In the genomic region with DNA sequence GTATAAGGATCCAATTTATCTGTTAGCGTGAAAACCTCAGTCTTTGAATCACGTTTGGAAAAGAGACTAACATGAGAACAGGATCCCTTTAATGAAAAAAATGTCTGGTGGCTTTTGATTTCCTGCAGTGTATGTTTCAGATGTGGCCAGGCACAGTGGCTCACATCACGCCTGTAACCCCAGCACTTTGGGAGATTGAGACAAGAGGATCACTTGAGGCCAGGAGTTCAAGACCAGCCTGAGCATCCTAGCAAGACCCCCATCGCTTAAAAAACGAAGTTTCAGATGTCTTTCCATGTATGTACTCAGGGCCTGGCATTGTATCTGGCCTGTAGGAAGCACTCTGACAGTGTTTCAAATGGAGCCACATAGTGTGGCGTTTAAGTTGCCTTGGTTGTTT, we compare ENCODE assay signal across 11 cellular contexts.
DNase-seq lines count a peak whose midpoint lies in the region; ATAC-seq and TF ChIP-seq lines count a peak whose summit lies in the region.
"Had no signal": no experiment of that assay in that cellular context is flagged by ENCODE, and none has a peak within 500 bp of the region (broad histone marks: within the 10 kb centered on the region; RNA-seq: fewer than 3 reads in every experiment).

No MANE protein-coding gene starts in this region.

- H3K4me3 ChIP-seq in skeletal muscle tissue (ENCODE audit: low read length in 3 of 3) = no peak overlapping the region

- H3K27me3 Mint-ChIP-seq in brain = no peaks in the 10 kb centered on the region

- H3K27ac Mint-ChIP-seq in brain = peak overlapping the region in 3 of 5 experiments; percentile 9 to 84 (median 78)

- peaks cover 0 to 7% (median 0%) of the 10 kb centered on the region in 3 donors for H3K36me3 ChIP-seq in skeletal muscle tissue (ENCODE audit: control insufficient read depth in 3 of 3, insufficient read depth in 3 of 3, low read length in 3 of 3)

- H3K27ac ChIP-seq in skeletal muscle tissue (ENCODE audit: low read depth, low read length) = peak overlapping the region; percentile 93
- H3K27ac ChIP-seq: epithelial cell of prostate had no signal

- DNase-seq in Ammon's horn (ENCODE audit: low spot score) (no peak), NCI-H1105 (lab: John Stamatoyannopoulos, UW) (no peak), hippocampal formation (lab: John Stamatoyannopoulos, UW) (no peak), NCI-H2227 (lab: John Stamatoyannopoulos, UW; ENCODE audit: unreplicated experiment) (no peak)
- DNase-seq: NCI-H748 treated with DMSO at 0.1 percent for 48 hours had no signal

- no peaks in the 10 kb centered on the region for H3K27me3 ChIP-seq in skeletal muscle tissue (ENCODE audit: control insufficient read depth in 3 of 3, insufficient read depth in 3 of 3, low read length in 3 of 3)

- peaks cover 31% of the 10 kb centered on the region for H3K4me1 Mint-ChIP-seq in brain

- H3K9me3 ChIP-seq in skeletal muscle tissue (ENCODE audit: control insufficient read depth in 3 of 3, low read length in 3 of 3) = no peaks in the 10 kb centered on the region

- H3K4me1 ChIP-seq in skeletal muscle tissue (ENCODE audit: control insufficient read depth in 3 of 3, insufficient read depth in 3 of 3, low read length in 3 of 3) = peaks cover 47 to 63% (median 62%) of the 10 kb centered on the region in 3 donors

- H3K4me3 Mint-ChIP-seq in brain = peak overlapping the region; percentile 3 to 50 (median 36)
- H3K4me3 Mint-ChIP-seq: neural crest cell had no signal

- peaks cover 14% of the 10 kb centered on the region for H3K36me3 Mint-ChIP-seq in brain

- ATAC-seq in GM19351 (IDR thresholded peaks at IDR 0.05; ENCODE audit: unreplicated experiment) (peak; percentile 6), HG03342 (IDR thresholded peaks at IDR 0.05; ENCODE audit: unreplicated experiment) (peak; percentile 25)

- no peaks in the 10 kb centered on the region for H3K9me3 Mint-ChIP-seq in brain
- H3K9me3 Mint-ChIP-seq: neural crest cell had no signal

- TF ChIP-seq CTCF in brain (conservative IDR thresholded peaks at IDR 0.05) = no peak

- no peak overlapping the region for H3K9ac ChIP-seq in skeletal muscle tissue (ENCODE audit: low read depth in 1 of 3, low read length in 3 of 3)
